Comparison of ENCODE assay signal across 12 cellular contexts in the genomic region with DNA sequence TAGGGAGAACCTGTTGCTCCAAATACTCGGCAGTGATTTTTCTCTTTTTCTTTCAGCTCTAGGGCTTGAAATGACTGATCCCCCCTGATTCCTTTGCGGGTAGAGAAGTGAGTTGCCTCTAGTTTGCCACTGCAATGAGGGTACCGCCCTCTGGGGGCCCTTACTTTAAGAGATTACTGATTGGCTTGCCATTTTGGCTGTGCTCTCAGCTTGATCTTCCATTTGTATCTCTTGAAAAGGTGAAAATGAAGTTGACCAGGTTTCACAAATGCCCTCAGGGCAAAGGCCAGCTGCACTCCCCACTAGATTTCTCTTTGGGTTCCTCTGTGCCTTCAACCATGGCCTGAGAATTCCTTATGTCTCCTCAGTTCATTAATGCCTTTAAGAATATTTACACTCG. TPM values are rescaled to one million over a fixed set of nuclear protein-coding genes. Genes with fewer than 3 reads are reported as not detected.
DNase-seq lines count a peak whose midpoint lies in the region; ATAC-seq, FAIRE-seq and TF ChIP-seq lines count a peak whose summit lies in the region.
"Not testable (repeated sequence)": the region's sequence is repeated elsewhere in the genome, so short reads cannot be mapped to it uniquely, and the experiment has no call there.
"Had no signal": no experiment of that assay in that cellular context is flagged by ENCODE, and none has a peak within 500 bp of the region (broad histone marks: within the 10 kb centered on the region; RNA-seq: fewer than 3 reads in every experiment).

No MANE protein-coding gene starts in this region.

- intact Hi-C loops in HepG2 (cut with micrococcal nuclease; ENCODE audit: unreplicated experiment) = loop anchor here (5.0 kb wide), 1 partner anchor 86 kb away; no protein-coding TSS in a partner anchor
- intact Hi-C loops in right lobe of liver (cut with DNase I) = not testable (repeated sequence)

- not testable (repeated sequence) for H3F3A ChIP-seq in GM23338 (replicated peaks; ENCODE audit: low read depth)

- H3K36me3 ChIP-seq in GM23338 (ENCODE audit: insufficient read depth); Karpas-422 (ENCODE audit: insufficient read depth, low read length); endodermal cell (ENCODE audit: control insufficient read depth, insufficient read depth, low read length); HepG2 (replicated peaks in 1 of 2; ENCODE audit: control insufficient read depth in 1 of 2, insufficient read depth in 2 of 2, low read length in 2 of 2); right lobe of liver: not testable (repeated sequence)

- DNase-seq in DMS79 treated with DMSO at 0.1 percent for 48 hours (lab: John Stamatoyannopoulos, UW) (peak; percentile 28), ecto neural progenitor cell (ENCODE audit: low spot score) (peak; percentile 36), endodermal cell (peak; percentile 39)
- not testable (repeated sequence) for DNase-seq in GM23338 (ENCODE audit: low spot score); Karpas-422; HepG2 (ENCODE audit: low spot score); right lobe of liver; nephron progenitor cell

- not testable (repeated sequence) for H3K4me3 Mint-ChIP-seq in GM23338, endodermal cell
- peak overlapping the region; percentile 5 for H3K4me3 Mint-ChIP-seq in nephron progenitor cell

- H3K4me1 ChIP-seq in GM23338 (ENCODE audit: insufficient read depth); endodermal cell (ENCODE audit: control insufficient read depth, insufficient read depth, low read length); HepG2 (ENCODE audit: insufficient read depth, low read length); right lobe of liver: not testable (repeated sequence)
- peaks cover 20% of the 10 kb centered on the region for H3K4me1 ChIP-seq in Karpas-422 (ENCODE audit: low read length)

- WGBS in endodermal cell (ENCODE audit: insufficient coverage in 1 of 2, insufficient read length in 1 of 2), 2 experiments = 75 to 77% methylated on average over 1 to 3 of the region's 4 CpGs
- 54% methylated on average over 2 of the region's 4 CpGs for WGBS in HepG2 (ENCODE audit: low lambda C conversion rate)
- 81% methylated on average over 2 of the region's 4 CpGs for WGBS in right lobe of liver (ENCODE audit: insufficient coverage, low coverage, low lambda C conversion rate, missing lambda C conversion rate)

- H3K9me3 Mint-ChIP-seq in GM23338 (peaks cover 27% of the 10 kb centered on the region), endodermal cell (peaks cover 26% of the 10 kb centered on the region), nephron progenitor cell (peaks cover 57% of the 10 kb centered on the region)

- ATAC-seq in GM23338 (peak; percentile 61), right lobe of liver (peak; percentile 32 to 62 (median 50))
- not testable (repeated sequence) for ATAC-seq in HepG2

- not testable (repeated sequence) for H2AFZ ChIP-seq in GM23338; Karpas-422 (ENCODE audit: low read length); HepG2 (ENCODE audit: low read length)

- not testable (repeated sequence) for H3K4me3 ChIP-seq in GM23338; Karpas-422 (ENCODE audit: low read length); endodermal cell (ENCODE audit: low read length); HepG2 (replicated peaks in 1 of 3; ENCODE audit: insufficient read depth in 1 of 3, low read depth in 2 of 3, low read length in 3 of 3); right lobe of liver

- POLR2A ChIA-PET in HepG2 (lab: Yijun Ruan, JAX) = not testable (repeated sequence)

- H3K4me1 Mint-ChIP-seq in GM23338 (peaks cover 14% of the 10 kb centered on the region), nephron progenitor cell (peaks cover 20% of the 10 kb centered on the region)
- not testable (repeated sequence) for H3K4me1 Mint-ChIP-seq in endodermal cell

- H3K9me2 ChIP-seq in GM23338 (ENCODE audit: insufficient read depth); Karpas-422 (replicated peaks; ENCODE audit: insufficient read depth, low read length): not testable (repeated sequence)

- not testable (repeated sequence) for H3K27me3 ChIP-seq in GM23338 (ENCODE audit: insufficient read depth); Karpas-422 (ENCODE audit: low read length); endodermal cell (ENCODE audit: control insufficient read depth, insufficient read depth, low read length, poor library complexity, severe bottlenecking); HepG2 (ENCODE audit: control insufficient read depth in 1 of 2, insufficient read depth in 2 of 2, low read length in 2 of 2); right lobe of liver

- H3K27me3 Mint-ChIP-seq in GM23338 (ENCODE audit: insufficient read depth, low read depth, poor library complexity); endodermal cell (ENCODE audit: insufficient read depth): not testable (repeated sequence)
- peaks cover 20% of the 10 kb centered on the region for H3K27me3 Mint-ChIP-seq in nephron progenitor cell (ENCODE audit: low read depth, poor library complexity)

- not testable (repeated sequence) for TF ChIP-seq EP300 in HepG2 (IDR thresholded peaks at IDR 0.05; ENCODE audit: low read depth in 2 of 2, low read length in 2 of 2); HepG2 (CRISPR knock-in tag; IDR thresholded peaks at IDR 0.05; ENCODE audit: borderline replicate concordance)

- not testable (repeated sequence) for TF ChIP-seq POLR2A in HepG2 (IDR thresholded peaks at IDR 0.05; ENCODE audit: insufficient read depth in 1 of 2, low read depth in 2 of 2, low read length in 2 of 2); right lobe of liver (IDR thresholded peaks at IDR 0.05)

- peaks cover 40% of the 10 kb centered on the region for H3K36me3 Mint-ChIP-seq in GM23338 (ENCODE audit: low read depth)
- peaks cover 13% of the 10 kb centered on the region for H3K36me3 Mint-ChIP-seq in endodermal cell (ENCODE audit: low read depth)
- peaks cover 72% of the 10 kb centered on the region for H3K36me3 Mint-ChIP-seq in nephron progenitor cell (ENCODE audit: low read depth)

- not testable (repeated sequence) for TF ChIP-seq CTCF in GM23338 (conservative IDR thresholded peaks at IDR 0.05; ENCODE audit: low read depth in 2 of 2); endodermal cell (conservative IDR thresholded peaks at IDR 0.05); HepG2 (CRISPR knock-in tag; IDR thresholded peaks at IDR 0.05); right lobe of liver (IDR thresholded peaks at IDR 0.05); nephron progenitor cell (IDR thresholded peaks at IDR 0.05)

- in situ Hi-C loops in HepG2 (cut with HindIII; ENCODE audit: extremely low pct_ligation_motif_present, low pct_unique_long_range_greater_than_20kb) = loop anchor here (5.0 kb wide), 1 partner anchor 81 kb away; no protein-coding TSS in a partner anchor

- CTCF ChIA-PET in HepG2 (lab: Yijun Ruan, JAX; ENCODE audit: low intra/inter-chr PET ratio, low total read pairs) = not testable (repeated sequence)

- not testable (repeated sequence) for H3K9me3 ChIP-seq in Karpas-422 (ENCODE audit: low read length); endodermal cell (ENCODE audit: control insufficient read depth, low read length); HepG2 (ENCODE audit: low read length); right lobe of liver

- H3K79me2 ChIP-seq in GM23338 (replicated peaks; ENCODE audit: insufficient read depth); Karpas-422 (ENCODE audit: low read length); HepG2 (ENCODE audit: insufficient read depth, low read length): not testable (repeated sequence)

- H4K20me1 ChIP-seq in GM23338 (replicated peaks; ENCODE audit: insufficient read depth); Karpas-422 (ENCODE audit: insufficient read depth, low read depth, low read length); HepG2 (ENCODE audit: insufficient read depth, low read length): not testable (repeated sequence)

- FAIRE-seq in HepG2 (lab: Jason Lieb, UNC) = peak; percentile 4

- TF ChIP-seq RAD21 in HepG2 (CRISPR knock-in tag; IDR thresholded peaks at IDR 0.05) = not testable (repeated sequence)

- not testable (repeated sequence) for H3K27ac Mint-ChIP-seq in GM23338, endodermal cell, nephron progenitor cell

- not testable (repeated sequence) for H3K27ac ChIP-seq in GM23338 (ENCODE audit: low read depth); endodermal cell (ENCODE audit: low read depth, low read length); HepG2 (ENCODE audit: extremely low read length, insufficient read depth, low read length)
- peak overlapping the region; percentile 71 for H3K27ac ChIP-seq in Karpas-422 (ENCODE audit: low read length)
- H3K27ac ChIP-seq in right lobe of liver = peak overlapping the region in 1 of 3 donors; percentile 60

- not testable (repeated sequence) for H3K4me2 ChIP-seq in GM23338; Karpas-422 (ENCODE audit: low read depth, low read length, poor library complexity, severe bottlenecking); HepG2 (ENCODE audit: low read depth, low read length)

- not testable (repeated sequence) for H3K9ac ChIP-seq in Karpas-422 (ENCODE audit: low read length); endodermal cell (ENCODE audit: extremely low read depth, low read length, poor library complexity, severe bottlenecking); HepG2 (ENCODE audit: insufficient read depth, low read depth, low read length)

- not testable (repeated sequence) for BruUV-seq in HepG2 (replicated peaks; lab: Mats Ljungman, UMichigan)

RNA-seq across cellular contexts. Expression of gene ZDHHC11B, which starts 13.5 kb away (rescaled TPM):
- total RNA-seq in GM23338 (2014; rRNA removed; shearing (Covaris generic)) = 1.2 and 1.3 TPM in 2 replicates
- polyA plus RNA-seq in GM23338 (2016; fragmentation: Nextera tagmentation; extraction: Ambion mirVana) = 0.83 and 0.89 TPM in 2 replicates
- 0.34 and 1.5 TPM in 2 replicates for total RNA-seq in Karpas-422 (2014; rRNA removed; shearing (Covaris generic); ENCODE audit: low replicate concordance)
- total RNA-seq in endodermal cell = 1 to 10 TPM in 1 of 2 donors, under 1 TPM in 1; 0.75 to 1.3 TPM
- polyA plus RNA-seq in endodermal cell (2013, experiment 1 of 2) = 2.3 TPM
- polyA plus RNA-seq in endodermal cell (2013, experiment 2 of 2) = 1.9 TPM
- total RNA-seq in HepG2 (2016; rRNA removed; fragmentation: Illumina TruSeq; extraction: Trizol) = 0.11 TPM in 1 of 2 replicates, not detected in the other
- total RNA-seq in HepG2 (2016; cell fraction: cytosol; rRNA removed; fragmentation: Illumina TruSeq; extraction: Trizol; ENCODE audit: low read depth) = not detected in 2 replicates
- 0.04 TPM in 1 of 2 replicates, not detected in the other for total RNA-seq in HepG2 (2016; cell fraction: insoluble cytoplasmic fraction; rRNA removed; fragmentation: Illumina TruSeq; extraction: Trizol)
- 0.21 TPM in 1 of 2 replicates, not detected in the other for total RNA-seq in HepG2 (2016; cell fraction: membrane; rRNA removed; fragmentation: Illumina TruSeq; extraction: Trizol)
- total RNA-seq in HepG2 (2016; cell fraction: nucleus; rRNA removed; fragmentation: Illumina TruSeq; extraction: Trizol) = 0.40 and 1.0 TPM in 2 replicates
- 0.07 and 0.12 TPM in 2 replicates for polyA plus RNA-seq in HepG2 (2011; rRNA removed)
- polyA plus RNA-seq in HepG2 (2011; cell fraction: cytosol; rRNA removed) = 0.09 TPM in 1 of 2 replicates, not detected in the other
- 0.83 and 1.8 TPM in 2 replicates for polyA plus RNA-seq in HepG2 (2011; cell fraction: nucleus; rRNA removed)
- polyA plus RNA-seq in HepG2 (2012) = 0.39 and 0.59 TPM in 2 replicates
- not detected in 2 replicates for polyA plus RNA-seq in HepG2 (2016; cell fraction: cytosol; fragmentation: Illumina TruSeq; extraction: Trizol; ENCODE audit: low read depth)
- polyA plus RNA-seq in HepG2 (2016; cell fraction: insoluble cytoplasmic fraction; fragmentation: Illumina TruSeq; extraction: Trizol; ENCODE audit: low read depth) = 0.14 TPM in 1 of 2 replicates, not detected in the other
- not detected in 2 replicates for polyA plus RNA-seq in HepG2 (2016; cell fraction: membrane; fragmentation: Illumina TruSeq; extraction: Trizol; ENCODE audit: low read depth)
- 0.71 and 0.88 TPM in 2 replicates for polyA plus RNA-seq in HepG2 (2016; cell fraction: nucleus; fragmentation: Illumina TruSeq; extraction: Trizol; ENCODE audit: insufficient read depth, low read depth)
- polyA minus RNA-seq in HepG2 (2011; rRNA and poly(A)+ RNA removed; ENCODE audit: low replicate concordance) = 1.9 and 3.5 TPM in 2 replicates
- polyA minus RNA-seq in HepG2 (2011; cell fraction: cytosol; rRNA and poly(A)+ RNA removed) = 0.62 TPM in 1 of 2 replicates, not detected in the other
- polyA minus RNA-seq in HepG2 (2011; cell fraction: nucleus; rRNA and poly(A)+ RNA removed) = 0.64 and 1.2 TPM in 2 replicates
- total RNA-seq in right lobe of liver = 1 to 10 TPM in 5 of 6 experiments, under 1 TPM in 1; 0.56 to 5.1 (median 2.8) TPM
- polyA plus RNA-seq: AG04450; CD14-positive monocyte; CD4-positive, CD25-positive, alpha-beta regulatory T cell; CD8-positive, alpha-beta memory T cell had no signal

RNA-seq across cellular contexts. Expression of gene ZDHHC11, which starts 52.8 kb away (rescaled TPM):
- 21.8 and 29.1 TPM in 2 replicates for total RNA-seq in GM23338 (2014; rRNA removed; shearing (Covaris generic))
- polyA plus RNA-seq in GM23338 (2016; fragmentation: Nextera tagmentation; extraction: Ambion mirVana) = 5.1 and 8.0 TPM in 2 replicates
- 10.8 and 15.7 TPM in 2 replicates for total RNA-seq in Karpas-422 (2014; rRNA removed; shearing (Covaris generic); ENCODE audit: low replicate concordance)
- total RNA-seq in endodermal cell = 10 to 100 TPM; 10.6 to 28.9 TPM
- polyA plus RNA-seq in endodermal cell (2013, experiment 1 of 2) = 8.4 TPM
- polyA plus RNA-seq in endodermal cell (2013, experiment 2 of 2) = 10.4 TPM
- total RNA-seq in HepG2 (2016; rRNA removed; fragmentation: Illumina TruSeq; extraction: Trizol) = 1.4 and 4.0 TPM in 2 replicates
- 0.51 and 1.4 TPM in 2 replicates for total RNA-seq in HepG2 (2016; cell fraction: cytosol; rRNA removed; fragmentation: Illumina TruSeq; extraction: Trizol; ENCODE audit: low read depth)
- 0.67 and 5.3 TPM in 2 replicates for total RNA-seq in HepG2 (2016; cell fraction: insoluble cytoplasmic fraction; rRNA removed; fragmentation: Illumina TruSeq; extraction: Trizol)
- 1.5 and 2.0 TPM in 2 replicates for total RNA-seq in HepG2 (2016; cell fraction: membrane; rRNA removed; fragmentation: Illumina TruSeq; extraction: Trizol)
- 8.6 and 9.6 TPM in 2 replicates for total RNA-seq in HepG2 (2016; cell fraction: nucleus; rRNA removed; fragmentation: Illumina TruSeq; extraction: Trizol)
- polyA plus RNA-seq in HepG2 (2011; rRNA removed) = 2.1 and 2.2 TPM in 2 replicates
- 1.6 and 2.1 TPM in 2 replicates for polyA plus RNA-seq in HepG2 (2011; cell fraction: cytosol; rRNA removed)
- 24.0 and 31.7 TPM in 2 replicates for polyA plus RNA-seq in HepG2 (2011; cell fraction: nucleus; rRNA removed)
- polyA plus RNA-seq in HepG2 (2012) = 3.2 and 7.4 TPM in 2 replicates
- polyA plus RNA-seq in HepG2 (2016; cell fraction: cytosol; fragmentation: Illumina TruSeq; extraction: Trizol; ENCODE audit: low read depth) = 0.68 and 0.74 TPM in 2 replicates
- polyA plus RNA-seq in HepG2 (2016; cell fraction: insoluble cytoplasmic fraction; fragmentation: Illumina TruSeq; extraction: Trizol; ENCODE audit: low read depth) = 1.2 and 2.3 TPM in 2 replicates
- polyA plus RNA-seq in HepG2 (2016; cell fraction: membrane; fragmentation: Illumina TruSeq; extraction: Trizol; ENCODE audit: low read depth) = 0.83 and 1.1 TPM in 2 replicates
- 21.9 and 23.7 TPM in 2 replicates for polyA plus RNA-seq in HepG2 (2016; cell fraction: nucleus; fragmentation: Illumina TruSeq; extraction: Trizol; ENCODE audit: insufficient read depth, low read depth)
- 7.7 and 72.5 TPM in 2 replicates for polyA minus RNA-seq in HepG2 (2011; rRNA and poly(A)+ RNA removed; ENCODE audit: low replicate concordance)
- polyA minus RNA-seq in HepG2 (2011; cell fraction: cytosol; rRNA and poly(A)+ RNA removed) = 2.5 TPM in 1 of 2 replicates, not detected in the other
- polyA minus RNA-seq in HepG2 (2011; cell fraction: nucleus; rRNA and poly(A)+ RNA removed) = 12.6 and 14.9 TPM in 2 replicates
- total RNA-seq in right lobe of liver = 10 to 100 TPM in 2 of 6 experiments, 1 to 10 TPM in 3, under 1 TPM in 1; 0.50 to 14.4 (median 5.8) TPM
- polyA plus RNA-seq: CD14-positive monocyte; CD4-positive, CD25-positive, alpha-beta regulatory T cell; CD8-positive, alpha-beta memory T cell had no signal
